In the genomic region with DNA sequence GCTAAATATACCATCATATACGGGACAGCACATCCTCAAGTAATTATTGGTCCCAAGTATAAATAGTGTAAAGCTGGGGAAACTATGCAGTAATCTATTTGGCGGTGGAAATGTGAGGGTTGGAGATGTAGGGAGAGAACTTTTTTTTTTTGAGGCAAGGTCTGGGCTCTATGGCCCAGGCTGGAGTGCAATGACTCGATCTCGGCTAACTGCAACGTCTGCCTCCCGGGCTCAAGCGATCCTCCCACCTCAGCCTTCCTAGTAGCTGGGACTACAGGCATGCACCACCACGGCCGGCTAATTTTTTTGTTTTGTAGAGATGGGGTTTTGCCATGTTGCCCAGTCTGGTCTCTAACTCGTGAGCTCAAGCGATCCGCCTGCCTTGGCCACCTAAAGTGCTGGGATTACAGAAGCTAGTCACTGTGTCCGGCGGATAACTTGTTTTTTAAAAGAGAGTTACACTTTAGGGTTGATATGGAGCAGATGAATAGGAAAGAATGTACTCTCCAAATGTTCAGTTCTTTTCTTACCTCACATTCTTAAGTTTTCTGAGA, we compare ENCODE assay signal across 16 cellular contexts. TPM values are rescaled to one million over a fixed set of nuclear protein-coding genes. Genes with fewer than 3 reads are reported as not detected.
DNase-seq lines count a peak whose midpoint lies in the region; ATAC-seq and TF ChIP-seq lines count a peak whose summit lies in the region.
"Had no signal": no experiment of that assay in that cellular context is flagged by ENCODE, and none has a peak within 500 bp of the region (broad histone marks: within the 10 kb centered on the region; RNA-seq: fewer than 3 reads in every experiment).

No MANE protein-coding gene starts in this region.

- H3K9me3 Mint-ChIP-seq in T-helper 2 cell treated with Interferon-gamma antibody and Interleukin-4, amounts not matched to agents 5 μg/mL and 100 μg/mL, for 36 hours = no peaks in the 10 kb centered on the region
- H3K9me3 Mint-ChIP-seq in activated naive CD8-positive, alpha-beta T cell (ENCODE audit: low read depth) = no peaks in the 10 kb centered on the region
- no peaks in the 10 kb centered on the region for H3K9me3 Mint-ChIP-seq in natural killer cell
- H3K9me3 Mint-ChIP-seq: H9 had no signal

- no peak for DNase-seq in T-helper 2 cell treated with Interferon-gamma antibody and Interleukin-4, amounts not matched to agents 5 μg/mL and 100 μg/mL, for 36 hours (ENCODE audit: low spot score)
- DNase-seq in T-helper 2 cell = no peak
- no peak for DNase-seq in natural killer cell
- DNase-seq in MV-4-11 (lab: John Stamatoyannopoulos, UW) = no peak
- DNase-seq in AG08396 (ENCODE audit: low spot score) = no peak
- DNase-seq: H9, Kasumi-1, mammary epithelial cell, NCI-H2029, SJCRH30 had no signal

- peak overlapping the region; percentile 81 for H3K27ac ChIP-seq in KOPT-K1 (ENCODE audit: low read depth, low read length, poor library complexity, severe bottlenecking)
- H3K27ac ChIP-seq: cardiac muscle cell, parathyroid adenoma, SJCRH30 had no signal

- H3K27me3 Mint-ChIP-seq in T-helper 2 cell treated with Interferon-gamma antibody and Interleukin-4, amounts not matched to agents 5 μg/mL and 100 μg/mL, for 36 hours (ENCODE audit: low read depth) = no peaks in the 10 kb centered on the region
- no peaks in the 10 kb centered on the region for H3K27me3 Mint-ChIP-seq in activated naive CD8-positive, alpha-beta T cell
- no peaks in the 10 kb centered on the region for H3K27me3 Mint-ChIP-seq in natural killer cell (ENCODE audit: low read depth in 2 of 2)

- intact Hi-C loops in natural killer cell (cut with micrococcal nuclease) = no loop called here

- peaks cover 26% of the 10 kb centered on the region for H3K36me3 Mint-ChIP-seq in T-helper 2 cell treated with Interferon-gamma antibody and Interleukin-4, amounts not matched to agents 5 μg/mL and 100 μg/mL, for 36 hours (ENCODE audit: low read depth)
- peaks cover 2% of the 10 kb centered on the region for H3K36me3 Mint-ChIP-seq in activated naive CD8-positive, alpha-beta T cell
- no peaks in the 10 kb centered on the region for H3K36me3 Mint-ChIP-seq in natural killer cell

- peak overlapping the region; percentile 73 for H3K27ac Mint-ChIP-seq in T-helper 2 cell treated with Interferon-gamma antibody and Interleukin-4, amounts not matched to agents 5 μg/mL and 100 μg/mL, for 36 hours
- H3K27ac Mint-ChIP-seq in activated naive CD8-positive, alpha-beta T cell = peak overlapping the region; percentile 1
- peak overlapping the region; percentile 89 to 97 for H3K27ac Mint-ChIP-seq in natural killer cell

- H3K4me3 Mint-ChIP-seq in T-helper 2 cell treated with Interferon-gamma antibody and Interleukin-4, amounts not matched to agents 5 μg/mL and 100 μg/mL, for 36 hours = peak overlapping the region; percentile 61
- peak overlapping the region; percentile 95 for H3K4me3 Mint-ChIP-seq in activated naive CD8-positive, alpha-beta T cell
- peak overlapping the region; percentile 96 for H3K4me3 Mint-ChIP-seq in natural killer cell

- peaks cover 43% of the 10 kb centered on the region for H3K4me1 Mint-ChIP-seq in T-helper 2 cell treated with Interferon-gamma antibody and Interleukin-4, amounts not matched to agents 5 μg/mL and 100 μg/mL, for 36 hours (ENCODE audit: low read depth)
- H3K4me1 Mint-ChIP-seq in activated naive CD8-positive, alpha-beta T cell (ENCODE audit: low read depth) = peaks cover 53% of the 10 kb centered on the region
- H3K4me1 Mint-ChIP-seq in natural killer cell = peaks cover 47 to 49% of the 10 kb centered on the region in 2 donors

- no peak for TF ChIP-seq CTCF in natural killer cell (IDR thresholded peaks at IDR 0.05)

- peaks cover 22% of the 10 kb centered on the region for H3K36me3 ChIP-seq in KOPT-K1 (ENCODE audit: insufficient read depth, low read length)
- H3K36me3 ChIP-seq: cardiac muscle cell had no signal

- H3K9me3 ChIP-seq in KOPT-K1 (ENCODE audit: insufficient read depth, low read length, poor library complexity, severe bottlenecking) = no peaks in the 10 kb centered on the region
- H3K9me3 ChIP-seq: SJCRH30 had no signal

- ATAC-seq in natural killer cell = no peak
- no peak for ATAC-seq in GM21381 (IDR thresholded peaks at IDR 0.05; ENCODE audit: unreplicated experiment)

RNA-seq across cellular contexts. Expression of gene IFT25, which starts 1.9 kb away (rescaled TPM):
- total RNA-seq in natural killer cell = 10 to 100 TPM; 41.5 to 54.6 (median 41.6) TPM

RNA-seq across cellular contexts. Expression of gene LRRC42, which starts 2.6 kb away (rescaled TPM):
- 10 to 100 TPM in 2 of 3 donors, 1 to 10 TPM in 1; 8.9 to 11.1 (median 10.0) TPM for total RNA-seq in natural killer cell

RNA-seq across cellular contexts. Expression of gene DIO1, which starts 49.6 kb away (rescaled TPM):
- total RNA-seq in natural killer cell = not detected
- total RNA-seq: cardiac muscle cell, H9, mammary epithelial cell, SJCRH30, temporal lobe had no signal

RNA-seq across cellular contexts. Expression of gene YIPF1, which starts 54.0 kb away (rescaled TPM):
- 10 to 100 TPM; 13.2 to 20.8 (median 18.0) TPM for total RNA-seq in natural killer cell

Comparison
In these comparisons a context has a peak if more than half of its experiments do, and no peak if none do; other contexts are left out.
1. H3K27ac Mint-ChIP-seq: peak in every context shown above with its lines; median percentile 93 in natural killer cell; 73 in T-helper 2 cell treated with Interferon-gamma antibody and Interleukin-4, amounts not matched to agents 5 μg/mL and 100 μg/mL, for 36 hours; 1 in activated naive CD8-positive, alpha-beta T cell.